ENCODE assay signal across 8 cellular contexts in genomic region chr17:8122391-8122922, GRCh38.
A peak's percentile ranks its signal among the peaks of the same experiment; 100 is the strongest.
DNase-seq lines count a peak whose midpoint lies in the region; ATAC-seq and FAIRE-seq lines count a peak whose summit lies in the region.

No MANE protein-coding gene starts in this region.

- H3K4me1 ChIP-seq in effector memory CD4-positive, alpha-beta T cell (ENCODE audit: control insufficient read depth, insufficient read depth, low read length, poor library complexity, severe bottlenecking) = peaks cover 69% of the 10 kb centered on the region
- peaks cover 52% of the 10 kb centered on the region for H3K4me1 ChIP-seq in neuron (ENCODE audit: insufficient read depth, low read length)

- H3K4me3 ChIP-seq in effector memory CD4-positive, alpha-beta T cell (ENCODE audit: insufficient read depth, low read depth, low read length, poor library complexity, severe bottlenecking) = peak overlapping the region; percentile 62
- peak overlapping the region; percentile 85 for H3K4me3 ChIP-seq in neuron (ENCODE audit: low read length)

- DNase-seq in NCI-H1105 treated with DMSO at 0.1 percent for 48 hours (lab: John Stamatoyannopoulos, UW) (peak; percentile 13), NCI-H1105 (lab: John Stamatoyannopoulos, UW) (no peak), RCC 7860 (ENCODE audit: low spot score) (peak; percentile 44)
- DNase-seq in effector memory CD4-positive, alpha-beta T cell = no peak

- no peak overlapping the region for H3K27ac ChIP-seq in effector memory CD4-positive, alpha-beta T cell (ENCODE audit: insufficient read depth, low read length, poor library complexity, severe bottlenecking)

- no peaks in the 10 kb centered on the region for H3K27me3 ChIP-seq in effector memory CD4-positive, alpha-beta T cell (replicated peaks; ENCODE audit: control insufficient read depth, insufficient read depth, low read length, poor library complexity, severe bottlenecking)
- peaks cover 30% of the 10 kb centered on the region for H3K27me3 ChIP-seq in neuron (ENCODE audit: insufficient read depth, low read length)

- FAIRE-seq in RCC 7860 (lab: Jason Lieb, UNC) = no peak

- peak overlapping the region; percentile 69 for H2AFZ ChIP-seq in neuron (ENCODE audit: low read depth, low read length)

- H3K36me3 ChIP-seq in effector memory CD4-positive, alpha-beta T cell (ENCODE audit: control insufficient read depth, insufficient read depth, low read length) = no peaks in the 10 kb centered on the region
- no peaks in the 10 kb centered on the region for H3K36me3 ChIP-seq in neuron (ENCODE audit: insufficient read depth, low read length)

- ATAC-seq in HG03196 (IDR thresholded peaks at IDR 0.05; ENCODE audit: unreplicated experiment) = no peak
- ATAC-seq in GM21723 (IDR thresholded peaks at IDR 0.05; ENCODE audit: unreplicated experiment) = no peak
- ATAC-seq in HG03460 (IDR thresholded peaks at IDR 0.05; ENCODE audit: unreplicated experiment) = no peak

- H3K9me3 ChIP-seq in effector memory CD4-positive, alpha-beta T cell (ENCODE audit: control insufficient read depth, low read length) = no peaks in the 10 kb centered on the region
- H3K9me3 ChIP-seq in neuron (ENCODE audit: low read length) = no peaks in the 10 kb centered on the region

Comparison
In these comparisons a context has a peak if more than half of its experiments do, and no peak if none do; other contexts are left out.
1. DNase-seq: peak in NCI-H1105 treated with DMSO at 0.1 percent for 48 hours (single experiment) and RCC 7860 (single experiment); none in NCI-H1105 (single experiment) and effector memory CD4-positive, alpha-beta T cell (0 of 3).